23 cellular contexts compared by ENCODE assay signal in genomic region chr16:47725188-47725695, GRCh38.
"Had no signal": no experiment of that assay in that cellular context is flagged by ENCODE, and none has a peak within 500 bp of the region (broad histone marks: within the 10 kb centered on the region; RNA-seq: fewer than 3 reads in every experiment).

No MANE protein-coding gene starts in this region.

- H3K4me1 ChIP-seq: colonic mucosa, esophagus squamous epithelium, gastrocnemius medialis, heart right ventricle, left lung, lower lobe of right lung had no signal

- H3K4me3 ChIP-seq: colonic mucosa, esophagus squamous epithelium, gastrocnemius medialis, heart right ventricle, left lung, lower lobe of right lung had no signal

- H3K27ac ChIP-seq: colonic mucosa, esophagus squamous epithelium, gastrocnemius medialis, heart right ventricle, left lung, lower lobe of right lung had no signal

- H3K27me3 ChIP-seq: colonic mucosa, esophagus squamous epithelium, gastrocnemius medialis, heart right ventricle, left lung had no signal

- H3K36me3 ChIP-seq: colonic mucosa, esophagus squamous epithelium, gastrocnemius medialis, heart right ventricle, left lung, lower lobe of right lung had no signal

- DNase-seq: colonic mucosa; cortex of kidney; effector CD8-positive, alpha-beta T cell; effector memory CD8-positive, alpha-beta T cell; endodermal cell; esophagus squamous epithelium; foreskin fibroblast; foreskin melanocyte; gastrocnemius medialis; glutamatergic neuron; head of caudate nucleus; heart right ventricle; hippocampal formation; left cardiac atrium; left lung; left ventricle myocardium superior; lower lobe of right lung; mesenchymal stem cell; midbrain had no signal

- FAIRE-seq: endometrium, endothelial cell of umbilical vein, islet of Langerhans, keratinocyte had no signal

- ATAC-seq: effector memory CD8-positive, alpha-beta T cell; gastrocnemius medialis; heart right ventricle; left cardiac atrium; left lung; left ventricle myocardium superior; lower lobe of right lung had no signal

- H3K9me3 ChIP-seq: colonic mucosa, esophagus squamous epithelium, gastrocnemius medialis, heart right ventricle, left lung, lower lobe of right lung had no signal
